Comparison of ENCODE assay signal across 8 cellular contexts in genomic region chr16:18560416-18561220, GRCh38. TPM values are rescaled to one million over a fixed set of nuclear protein-coding genes. Genes with fewer than 3 reads are reported as not detected.
DNase-seq lines count a peak whose midpoint lies in the region; ATAC-seq and TF ChIP-seq lines count a peak whose summit lies in the region.
"Not testable (repeated sequence)": the region's sequence is repeated elsewhere in the genome, so short reads cannot be mapped to it uniquely, and the experiment has no call there.

No MANE protein-coding gene starts in this region.

- not testable (repeated sequence) for H3K4me1 Mint-ChIP-seq in GM23338; central memory CD8-positive, alpha-beta T cell; naive B cell
- H3K4me1 Mint-ChIP-seq in activated T-cell treated with anti-CD3 and anti-CD28 coated beads, Interleukin-2, amount 50 U/mL, for 72 hours (ENCODE audit: low read depth) = peaks cover 18% of the 10 kb centered on the region

- CTCF ChIA-PET in AG04450 (lab: Charles Lee) = interaction anchor here (0.6 to 0.7 kb wide), 2 partner anchors 995 to 1093 kb away, joined by 6 to 8 read pairs; partner anchors contain the start of gene VPS35L
- CTCF ChIA-PET in Panc1 (lab: Charles Lee) = not testable (repeated sequence)

- H3K4me2 ChIP-seq in GM23338 = peak overlapping the region; percentile 74

- H3K27ac ChIP-seq in AG04450 (ENCODE audit: low read depth, low read length); GM23338 (ENCODE audit: low read depth); Panc1 (ENCODE audit: low read length); heart right ventricle: not testable (repeated sequence)

- peaks cover 14% of the 10 kb centered on the region for H3K79me2 ChIP-seq in GM23338 (replicated peaks; ENCODE audit: insufficient read depth)

- not testable (repeated sequence) for H3K9me2 ChIP-seq in GM23338 (ENCODE audit: insufficient read depth)

- TSS peak; percentile 86 for BruUV-seq in Panc1 (replicated peaks; lab: Mats Ljungman, UMichigan)

- POLR2A ChIA-PET in AG04450 (lab: Yijun Ruan, JAX); Panc1 (lab: Charles Lee): not testable (repeated sequence)

- not testable (repeated sequence) for TF ChIP-seq CTCF in AG04450 (IDR thresholded peaks at IDR 0.05; ENCODE audit: low read depth, low read length); GM23338 (conservative IDR thresholded peaks at IDR 0.05; ENCODE audit: low read depth in 2 of 2); Panc1 (IDR thresholded peaks at IDR 0.05); heart right ventricle (IDR thresholded peaks at IDR 0.05)

- not testable (repeated sequence) for H4K20me1 ChIP-seq in GM23338 (replicated peaks; ENCODE audit: insufficient read depth)

- DNase-seq in AG04450 (ENCODE audit: low read depth, low spot score); GM23338 (ENCODE audit: low spot score); Panc1 (ENCODE audit: low read depth, low spot score); central memory CD8-positive, alpha-beta T cell (ENCODE audit: low spot score in 2 of 2); heart right ventricle; naive B cell: not testable (repeated sequence)
- DNase-seq in activated T-cell treated with anti-CD3 and anti-CD28 coated beads, Interleukin-2, amount 50 U/mL, for 72 hours = peak in 1 of 2 donors; percentile 5
- DNase-seq in stimulated activated CD4-positive, alpha-beta T cell treated with anti-CD3 and anti-CD28 coated beads, Interleukin-4, amount 100 ng/mL, for 24 hours = peak; percentile 8

- H3K36me3 ChIP-seq in GM23338 (ENCODE audit: insufficient read depth); Panc1 (ENCODE audit: control insufficient read depth, insufficient read depth, low read length); heart right ventricle: not testable (repeated sequence)

- H3K4me3 ChIP-seq in AG04450 (ENCODE audit: low read depth, low read length) (peak overlapping the region; percentile 52), GM23338 (peak overlapping the region; percentile 51), Panc1 (ENCODE audit: low read depth in 2 of 2, low read length in 2 of 2) (peak overlapping the region; percentile 39 to 54), heart right ventricle (peak overlapping the region in 8 of 10 donors; percentile 22 to 68 (median 58))

- H3K4me1 ChIP-seq in GM23338 (ENCODE audit: insufficient read depth); Panc1 (ENCODE audit: control insufficient read depth, insufficient read depth, low read length); heart right ventricle: not testable (repeated sequence)

- H2AFZ ChIP-seq in GM23338 = not testable (repeated sequence)

- not testable (repeated sequence) for H3K27me3 ChIP-seq in AG04450 (ENCODE audit: control insufficient read depth, insufficient read depth, low read length); GM23338 (ENCODE audit: insufficient read depth); Panc1 (ENCODE audit: control insufficient read depth, insufficient read depth, low read length); heart right ventricle

- intact Hi-C loops in Panc1 (cut with micrococcal nuclease; ENCODE audit: unreplicated experiment); heart right ventricle (cut with DNase I): not testable (repeated sequence)

- not testable (repeated sequence) for H3K9me3 ChIP-seq in AG04450 (ENCODE audit: control insufficient read depth, insufficient read depth, low read length); Panc1 (ENCODE audit: control insufficient read depth, insufficient read depth, low read depth, low read length); heart right ventricle

- not testable (repeated sequence) for H3K9me3 Mint-ChIP-seq in GM23338; activated T-cell treated with anti-CD3 and anti-CD28 coated beads, Interleukin-2, amount 50 U/mL, for 72 hours; central memory CD8-positive, alpha-beta T cell; naive B cell

- not testable (repeated sequence) for ATAC-seq in GM23338; Panc1; activated T-cell treated with anti-CD3 and anti-CD28 coated beads, Interleukin-2, amount 50 U/mL, for 72 hours (replicated peaks in 1 of 2); central memory CD8-positive, alpha-beta T cell (replicated peaks; ENCODE audit: extremely low read depth, poor library complexity, severe bottlenecking); naive B cell (ENCODE audit: low read depth in 2 of 2)
- peak in 2 of 8 donors; percentile 37 to 39 for ATAC-seq in heart right ventricle

- not testable (repeated sequence) for H3K27ac Mint-ChIP-seq in GM23338; activated T-cell treated with anti-CD3 and anti-CD28 coated beads, Interleukin-2, amount 50 U/mL, for 72 hours; central memory CD8-positive, alpha-beta T cell (ENCODE audit: low read depth)
- H3K27ac Mint-ChIP-seq in naive B cell = peak overlapping the region in 1 of 6 donors; percentile 44

- in situ Hi-C loops in Panc1 (cut with HindIII; ENCODE audit: low pct_unique_long_range_greater_than_20kb, low sequenced_read_pairs) = not testable (repeated sequence)

- 32 to 38% methylated on average over 11 to 13 of the region's 16 CpGs for WGBS in heart right ventricle, 2 donors

- H3F3A ChIP-seq in GM23338 (replicated peaks; ENCODE audit: low read depth) = not testable (repeated sequence)

- not testable (repeated sequence) for H3K36me3 Mint-ChIP-seq in GM23338 (ENCODE audit: low read depth); activated T-cell treated with anti-CD3 and anti-CD28 coated beads, Interleukin-2, amount 50 U/mL, for 72 hours (ENCODE audit: insufficient read depth in 2 of 2); central memory CD8-positive, alpha-beta T cell (ENCODE audit: insufficient read depth); naive B cell

- not testable (repeated sequence) for H3K27me3 Mint-ChIP-seq in GM23338 (ENCODE audit: insufficient read depth, low read depth, poor library complexity); activated T-cell treated with anti-CD3 and anti-CD28 coated beads, Interleukin-2, amount 50 U/mL, for 72 hours (ENCODE audit: low read depth); central memory CD8-positive, alpha-beta T cell; naive B cell

- H3K4me3 Mint-ChIP-seq in GM23338 (peak overlapping the region; percentile 62), naive B cell (peak overlapping the region; percentile 5 to 72 (median 44))
- H3K4me3 Mint-ChIP-seq in activated T-cell treated with anti-CD3 and anti-CD28 coated beads, Interleukin-2, amount 50 U/mL, for 72 hours = peak overlapping the region; percentile 70 to 84
- H3K4me3 Mint-ChIP-seq in central memory CD8-positive, alpha-beta T cell = peak overlapping the region; percentile 52

RNA-seq across cellular contexts. Expression of gene NOMO2, which starts 1.3 kb away (rescaled TPM):
- 216 and 237 TPM in 2 replicates for polyA plus RNA-seq in AG04450 (2011; rRNA removed)
- polyA minus RNA-seq in AG04450 (2011; rRNA and poly(A)+ RNA removed) = 282 and 291 TPM in 2 replicates
- total RNA-seq in GM23338 (2014; rRNA removed; shearing (Covaris generic)) = 77.9 and 95.6 TPM in 2 replicates
- polyA plus RNA-seq in GM23338 (2016; fragmentation: Nextera tagmentation; extraction: Ambion mirVana) = 58.7 and 59.2 TPM in 2 replicates
- 293 TPM for total RNA-seq in Panc1 (2021; ENCODE audit: unreplicated experiment)
- polyA plus RNA-seq in Panc1 (2012; ENCODE audit: insufficient read length) = 405 TPM
- 10 to 100 TPM; 79.1 to 93.7 TPM for total RNA-seq in activated T-cell treated with anti-CD3 and anti-CD28 coated beads, Interleukin-2, amount 50 U/mL, for 72 hours
- total RNA-seq in heart right ventricle = 100 to 1,000 TPM; 127 to 239 (median 186) TPM
- polyA plus RNA-seq in heart right ventricle = 100 to 1,000 TPM; 106 to 118 TPM
- 10 to 100 TPM; 31.1 to 47.7 (median 44.0) TPM for polyA plus RNA-seq in naive B cell (ENCODE audit: low read depth in 6 of 6)
